Comparison of ENCODE assay signal across 8 cellular contexts in genomic region chr15:67501177-67501835, GRCh38. TPM values are rescaled to one million over a fixed set of nuclear protein-coding genes. Genes with fewer than 3 reads are reported as not detected.
DNase-seq lines count a peak whose midpoint lies in the region; ATAC-seq and TF ChIP-seq lines count a peak whose summit lies in the region.

No MANE protein-coding gene starts in this region.

- DNase-seq in DMS53 (lab: John Stamatoyannopoulos, UW) (peak; percentile 38), astrocyte of the spinal cord (ENCODE audit: low read depth, low spot score) (peak; percentile 55), lung microvascular endothelial cell (ENCODE audit: low read depth in 2 of 2) (peak; percentile 41 to 61)
- no peak for DNase-seq in activated naive CD8-positive, alpha-beta T cell treated with anti-CD3 and anti-CD28 coated beads for 36 hours
- no peak for DNase-seq in stimulated activated effector memory CD8-positive, alpha-beta T cell treated with anti-CD3 and anti-CD28 coated beads, Interleukin-12 subunit alpha, Interleukin-12 subunit beta, amount 100 ng/mL, for 72 hours (ENCODE audit: low spot score in 2 of 2)

- H3K36me3 ChIP-seq in Loucy (ENCODE audit: insufficient read depth, low read length), result no peaks in the 10 kb centered on the region

- no peaks in the 10 kb centered on the region for H3K27me3 ChIP-seq in Loucy (ENCODE audit: insufficient read depth, low read length, poor library complexity, severe bottlenecking)

- H3K36me3 Mint-ChIP-seq in activated naive CD8-positive, alpha-beta T cell treated with anti-CD3 and anti-CD28 coated beads for 36 hours, result peaks cover 3% of the 10 kb centered on the region
- no peaks in the 10 kb centered on the region for H3K36me3 Mint-ChIP-seq in stimulated activated effector memory CD8-positive, alpha-beta T cell treated with anti-CD3 and anti-CD28 coated beads, Interleukin-12 subunit alpha, Interleukin-12 subunit beta, amount 100 ng/mL, for 72 hours

- H3K4me1 Mint-ChIP-seq in activated naive CD8-positive, alpha-beta T cell treated with anti-CD3 and anti-CD28 coated beads for 36 hours, result peaks cover 5% of the 10 kb centered on the region
- no peaks in the 10 kb centered on the region for H3K4me1 Mint-ChIP-seq in stimulated activated effector memory CD8-positive, alpha-beta T cell treated with anti-CD3 and anti-CD28 coated beads, Interleukin-12 subunit alpha, Interleukin-12 subunit beta, amount 100 ng/mL, for 72 hours

- no peaks in the 10 kb centered on the region for H3K9me3 Mint-ChIP-seq in activated naive CD8-positive, alpha-beta T cell treated with anti-CD3 and anti-CD28 coated beads for 36 hours
- H3K9me3 Mint-ChIP-seq in stimulated activated effector memory CD8-positive, alpha-beta T cell treated with anti-CD3 and anti-CD28 coated beads, Interleukin-12 subunit alpha, Interleukin-12 subunit beta, amount 100 ng/mL, for 72 hours, result no peaks in the 10 kb centered on the region

- no peak overlapping the region for H3K4me3 ChIP-seq in Loucy (ENCODE audit: low read length, poor library complexity, severe bottlenecking)
- no peak overlapping the region for H3K4me3 ChIP-seq in astrocyte of the spinal cord (ENCODE audit: low read depth, low read length)

- no peaks in the 10 kb centered on the region for H3K9me3 ChIP-seq in Loucy (ENCODE audit: insufficient read depth, low read depth, low read length)

- no peaks in the 10 kb centered on the region for H3K27me3 Mint-ChIP-seq in activated naive CD8-positive, alpha-beta T cell treated with anti-CD3 and anti-CD28 coated beads for 36 hours

- no peaks in the 10 kb centered on the region for H3F3A ChIP-seq in Loucy (ENCODE audit: low read depth)

- in situ Hi-C loops in astrocyte of the spinal cord (cut with HindIII; ENCODE audit: low sequenced_read_pairs), result no loop called here

- no peaks in the 10 kb centered on the region for H4K20me1 ChIP-seq in Loucy (ENCODE audit: insufficient read depth, low read length, poor library complexity, severe bottlenecking)

- H2AFZ ChIP-seq in Loucy (ENCODE audit: low read length), result no peak overlapping the region

- peak overlapping the region; percentile 26 for H3K4me2 ChIP-seq in Loucy (ENCODE audit: low read depth, low read length, poor library complexity, severe bottlenecking)

- TF ChIP-seq CTCF in Loucy (conservative IDR thresholded peaks at IDR 0.05; ENCODE audit: low read length), result peak; percentile 67
- TF ChIP-seq CTCF in astrocyte of the spinal cord (IDR thresholded peaks at IDR 0.05; ENCODE audit: low read depth, low read length), result peak; percentile 45

- H3K79me2 ChIP-seq in Loucy (ENCODE audit: insufficient read depth, low read length), result no peaks in the 10 kb centered on the region

- no peak overlapping the region for H3K27ac Mint-ChIP-seq in activated naive CD8-positive, alpha-beta T cell treated with anti-CD3 and anti-CD28 coated beads for 36 hours
- no peak overlapping the region for H3K27ac Mint-ChIP-seq in stimulated activated effector memory CD8-positive, alpha-beta T cell treated with anti-CD3 and anti-CD28 coated beads, Interleukin-12 subunit alpha, Interleukin-12 subunit beta, amount 100 ng/mL, for 72 hours

- H3K4me3 Mint-ChIP-seq in activated naive CD8-positive, alpha-beta T cell treated with anti-CD3 and anti-CD28 coated beads for 36 hours, result no peak overlapping the region
- H3K4me3 Mint-ChIP-seq in stimulated activated effector memory CD8-positive, alpha-beta T cell treated with anti-CD3 and anti-CD28 coated beads, Interleukin-12 subunit alpha, Interleukin-12 subunit beta, amount 100 ng/mL, for 72 hours, result no peak overlapping the region

- H3K9me2 ChIP-seq in Loucy (replicated peaks; ENCODE audit: low read depth, low read length), result no peaks in the 10 kb centered on the region

- H3K4me1 ChIP-seq in Loucy (ENCODE audit: insufficient read depth, low read length, poor library complexity, severe bottlenecking), result peaks cover 22% of the 10 kb centered on the region

- ATAC-seq in stimulated activated effector memory CD8-positive, alpha-beta T cell treated with anti-CD3 and anti-CD28 coated beads, Interleukin-12 subunit alpha, Interleukin-12 subunit beta, amount 100 ng/mL, for 72 hours, result no peak
- no peak for ATAC-seq in HG03196 (IDR thresholded peaks at IDR 0.05; ENCODE audit: unreplicated experiment)
- no peak for ATAC-seq in HG02884 (IDR thresholded peaks at IDR 0.05; ENCODE audit: unreplicated experiment)

- H3K9ac ChIP-seq in Loucy (ENCODE audit: low read depth, low read length, poor library complexity, severe bottlenecking), result peak overlapping the region; percentile 1

RNA-seq across cellular contexts. Expression of gene C15orf61, which starts 19.6 kb away (rescaled TPM):
- total RNA-seq in lung microvascular endothelial cell, result 1.7 and 2.0 TPM in 2 replicates
- 1 to 10 TPM; 5.2 to 6.7 TPM for total RNA-seq in activated naive CD8-positive, alpha-beta T cell treated with anti-CD3 and anti-CD28 coated beads for 36 hours

RNA-seq across cellular contexts. Expression of gene MAP2K5, which starts 41.2 kb away (rescaled TPM):
- total RNA-seq in lung microvascular endothelial cell, result 2.8 and 3.1 TPM in 2 replicates
- 10 to 100 TPM; 17.0 to 20.8 TPM for total RNA-seq in activated naive CD8-positive, alpha-beta T cell treated with anti-CD3 and anti-CD28 coated beads for 36 hours

Comparison
In these comparisons a context has a peak if more than half of its experiments do, and no peak if none do; other contexts are left out.
1. DNase-seq: peak in DMS53 (single experiment), astrocyte of the spinal cord (single experiment) and lung microvascular endothelial cell (2 of 2); none in activated naive CD8-positive, alpha-beta T cell treated with anti-CD3 and anti-CD28 coated beads for 36 hours (single experiment) and stimulated activated effector memory CD8-positive, alpha-beta T cell treated with anti-CD3 and anti-CD28 coated beads, Interleukin-12 subunit alpha, Interleukin-12 subunit beta, amount 100 ng/mL, for 72 hours (0 of 2).